Comparison of ENCODE assay signal across 1 cellular context in the genomic region with DNA sequence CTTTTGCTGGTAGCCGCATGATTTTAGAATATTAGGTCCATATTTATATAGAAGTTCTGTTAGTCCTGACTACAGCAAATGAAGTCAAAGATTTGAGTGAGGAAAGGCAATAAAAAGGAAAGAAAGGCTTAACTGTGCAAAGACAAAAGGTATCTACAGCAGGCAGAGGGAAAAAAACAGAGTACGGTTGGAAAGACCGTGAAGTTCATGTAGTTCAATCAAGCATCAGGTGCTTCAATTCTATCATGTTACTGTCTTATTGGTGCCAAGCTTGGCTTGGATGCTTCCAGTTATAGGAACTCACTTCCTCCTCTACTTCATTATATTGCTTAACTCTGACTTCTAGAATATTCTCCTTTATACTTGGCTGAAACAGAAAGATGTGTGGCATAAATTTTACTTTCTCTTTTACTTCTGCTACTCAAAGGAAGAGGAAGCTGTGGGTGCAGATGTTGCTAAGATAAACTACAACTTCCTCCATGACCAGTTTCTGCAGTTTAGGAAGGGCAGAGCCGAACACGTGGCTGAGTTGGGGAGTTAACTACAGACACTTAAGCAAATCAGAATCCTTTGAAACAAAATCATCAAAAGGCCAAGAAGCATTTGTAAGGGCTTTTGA.
A peak's percentile ranks its signal among the peaks of the same experiment; 100 is the strongest.
TF ChIP-seq lines count a peak whose summit lies in the region.

No MANE protein-coding gene starts in this region.

TF ChIP-seq in K562, 482 proteins besides CTCF, POLR2A, EP300 and RAD21 (continued from another document):
- TF ChIP-seq, protein P1, sequence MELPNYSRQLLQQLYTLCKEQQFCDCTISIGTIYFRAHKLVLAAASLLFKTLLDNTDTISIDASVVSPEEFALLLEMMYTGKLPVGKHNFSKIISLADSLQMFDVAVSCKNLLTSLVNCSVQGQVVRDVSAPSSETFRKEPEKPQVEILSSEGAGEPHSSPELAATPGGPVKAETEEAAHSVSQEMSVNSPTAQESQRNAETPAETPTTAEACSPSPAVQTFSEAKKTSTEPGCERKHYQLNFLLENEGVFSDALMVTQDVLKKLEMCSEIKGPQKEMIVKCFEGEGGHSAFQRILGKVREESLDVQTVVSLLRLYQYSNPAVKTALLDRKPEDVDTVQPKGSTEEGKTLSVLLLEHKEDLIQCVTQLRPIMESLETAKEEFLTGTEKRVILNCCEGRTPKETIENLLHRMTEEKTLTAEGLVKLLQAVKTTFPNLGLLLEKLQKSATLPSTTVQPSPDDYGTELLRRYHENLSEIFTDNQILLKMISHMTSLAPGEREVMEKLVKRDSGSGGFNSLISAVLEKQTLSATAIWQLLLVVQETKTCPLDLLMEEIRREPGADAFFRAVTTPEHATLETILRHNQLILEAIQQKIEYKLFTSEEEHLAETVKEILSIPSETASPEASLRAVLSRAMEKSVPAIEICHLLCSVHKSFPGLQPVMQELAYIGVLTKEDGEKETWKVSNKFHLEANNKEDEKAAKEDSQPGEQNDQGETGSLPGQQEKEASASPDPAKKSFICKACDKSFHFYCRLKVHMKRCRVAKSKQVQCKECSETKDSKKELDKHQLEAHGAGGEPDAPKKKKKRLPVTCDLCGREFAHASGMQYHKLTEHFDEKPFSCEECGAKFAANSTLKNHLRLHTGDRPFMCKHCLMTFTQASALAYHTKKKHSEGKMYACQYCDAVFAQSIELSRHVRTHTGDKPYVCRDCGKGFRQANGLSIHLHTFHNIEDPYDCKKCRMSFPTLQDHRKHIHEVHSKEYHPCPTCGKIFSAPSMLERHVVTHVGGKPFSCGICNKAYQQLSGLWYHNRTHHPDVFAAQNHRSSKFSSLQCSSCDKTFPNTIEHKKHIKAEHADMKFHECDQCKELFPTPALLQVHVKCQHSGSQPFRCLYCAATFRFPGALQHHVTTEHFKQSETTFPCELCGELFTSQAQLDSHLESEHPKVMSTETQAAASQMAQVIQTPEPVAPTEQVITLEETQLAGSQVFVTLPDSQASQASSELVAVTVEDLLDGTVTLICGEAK (IDR thresholded peaks at IDR 0.05): 0 out of 2 replicates have a peak, but pooled peaks have one; percentile 33
- TF ChIP-seq, protein P1 (CRISPR knock-in tag; IDR thresholded peaks at IDR 0.05): no peak
- TF ChIP-seq, protein P2, sequence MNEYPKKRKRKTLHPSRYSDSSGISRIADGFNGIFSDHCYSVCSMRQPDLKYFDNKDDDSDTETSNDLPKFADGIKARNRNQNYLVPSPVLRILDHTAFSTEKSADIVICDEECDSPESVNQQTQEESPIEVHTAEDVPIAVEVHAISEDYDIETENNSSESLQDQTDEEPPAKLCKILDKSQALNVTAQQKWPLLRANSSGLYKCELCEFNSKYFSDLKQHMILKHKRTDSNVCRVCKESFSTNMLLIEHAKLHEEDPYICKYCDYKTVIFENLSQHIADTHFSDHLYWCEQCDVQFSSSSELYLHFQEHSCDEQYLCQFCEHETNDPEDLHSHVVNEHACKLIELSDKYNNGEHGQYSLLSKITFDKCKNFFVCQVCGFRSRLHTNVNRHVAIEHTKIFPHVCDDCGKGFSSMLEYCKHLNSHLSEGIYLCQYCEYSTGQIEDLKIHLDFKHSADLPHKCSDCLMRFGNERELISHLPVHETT (CRISPR knock-in tag; conservative IDR thresholded peaks at IDR 0.05 in 1 of 2, IDR thresholded peaks at IDR 0.05 in 1 of 2): peak in 1 of 2 experiments; percentile 25; a peak in 1 of 4 replicates
- TF ChIP-seq GABPA (tag; conservative IDR thresholded peaks at IDR 0.05; ENCODE audit: low read depth) (peak; percentile 84), ATF7 (IDR thresholded peaks at IDR 0.05) (no peak), ELF1 (tag; IDR thresholded peaks at IDR 0.05) (peak; percentile 42; the same call in 1 of the 2 replicates)
